In the genomic region with DNA sequence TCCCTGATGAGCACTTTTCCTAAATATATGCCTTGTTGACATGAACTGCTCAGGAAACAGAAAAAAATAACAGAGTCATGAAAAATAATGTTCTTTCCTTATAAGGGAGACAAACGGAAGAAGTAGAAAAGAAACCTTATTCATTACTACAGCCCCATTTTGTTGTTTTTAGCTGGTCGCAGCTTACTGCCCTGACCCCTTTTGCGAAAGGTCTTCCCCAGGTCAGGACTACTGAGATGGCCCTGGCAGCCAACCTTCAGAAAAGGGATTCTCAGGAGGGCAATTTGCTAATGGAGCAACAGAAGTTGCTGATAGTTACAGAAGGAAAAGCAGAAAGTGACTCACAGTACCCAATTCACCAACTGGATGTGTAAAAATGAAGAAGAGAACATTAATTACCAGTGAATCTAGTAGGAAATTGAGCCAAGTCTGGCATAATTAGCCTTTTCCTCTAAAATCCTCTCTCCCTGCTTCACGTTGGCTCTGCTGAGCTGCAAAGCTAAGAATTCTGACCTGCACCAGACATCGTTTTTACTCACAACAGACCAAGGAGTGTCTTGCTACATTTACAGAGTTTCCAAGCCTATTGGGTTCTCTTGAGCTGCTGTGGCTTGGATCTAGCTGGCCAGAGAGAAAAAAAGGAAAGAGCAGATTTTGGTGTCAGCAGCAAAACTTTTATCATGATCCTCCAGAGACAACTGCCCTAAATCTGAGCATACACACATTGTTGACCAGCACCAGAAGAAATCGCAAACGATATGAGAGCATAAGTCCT, we compare ENCODE assay signal across 1 cellular context.
TF ChIP-seq lines count a peak whose summit lies in the region.

No MANE protein-coding gene starts in this region.

TF ChIP-seq in H1, 55 proteins besides CTCF, POLR2A, EP300 and RAD21:
- TF ChIP-seq SUZ12 (IDR thresholded peaks at IDR 0.05; ENCODE audit: low read length) (no peak), ATF3 (IDR thresholded peaks at IDR 0.05; ENCODE audit: insufficient read depth, low read depth, low read length) (no peak), GTF2F1 (IDR thresholded peaks at IDR 0.05; ENCODE audit: borderline replicate concordance, low read depth, low read length) (no peak), SP2 (IDR thresholded peaks at IDR 0.05; ENCODE audit: low read length) (no peak), NRF1 (IDR thresholded peaks at IDR 0.05; ENCODE audit: low read depth, low read length) (no peak), RXRA (IDR thresholded peaks at IDR 0.05; ENCODE audit: insufficient read depth, low read depth, low read length) (no peak), HDAC6 (IDR thresholded peaks at IDR 0.05; ENCODE audit: low read depth, low read length) (no peak), HDAC2 (IDR thresholded peaks at IDR 0.05; ENCODE audit: borderline replicate concordance in 1 of 2, low read depth in 2 of 2, low read length in 2 of 2) (no peak), ASH2L (IDR thresholded peaks at IDR 0.05; ENCODE audit: low read length) (no peak), TAF1 (IDR thresholded peaks at IDR 0.05; ENCODE audit: low read depth, low read length) (no peak), CHD2 (IDR thresholded peaks at IDR 0.05; ENCODE audit: low read length) (no peak), EGR1 (IDR thresholded peaks at IDR 0.05; ENCODE audit: borderline replicate concordance, low read depth, low read length) (no peak), TEAD4 (IDR thresholded peaks at IDR 0.05; ENCODE audit: low read depth, low read length) (no peak), ATF2 (IDR thresholded peaks at IDR 0.05; ENCODE audit: low read length) (no peak), EZH2 (IDR thresholded peaks at IDR 0.05; ENCODE audit: low read depth, low read length, severe bottlenecking) (no peak), TCF12 (IDR thresholded peaks at IDR 0.05; ENCODE audit: low read depth, low read length) (no peak), SAP30 (IDR thresholded peaks at IDR 0.05; ENCODE audit: insufficient read depth, insufficient replicate concordance, low read length) (no peak), GABPA (IDR thresholded peaks at IDR 0.05; ENCODE audit: borderline replicate concordance, insufficient read depth, low read length) (no peak), FOSL1 (IDR thresholded peaks at IDR 0.05; ENCODE audit: insufficient read depth, low read depth, low read length) (no peak)
TF ChIP-seq in H1: peak in this region for 0.
